9 cellular contexts compared by ENCODE assay signal in the genomic region with DNA sequence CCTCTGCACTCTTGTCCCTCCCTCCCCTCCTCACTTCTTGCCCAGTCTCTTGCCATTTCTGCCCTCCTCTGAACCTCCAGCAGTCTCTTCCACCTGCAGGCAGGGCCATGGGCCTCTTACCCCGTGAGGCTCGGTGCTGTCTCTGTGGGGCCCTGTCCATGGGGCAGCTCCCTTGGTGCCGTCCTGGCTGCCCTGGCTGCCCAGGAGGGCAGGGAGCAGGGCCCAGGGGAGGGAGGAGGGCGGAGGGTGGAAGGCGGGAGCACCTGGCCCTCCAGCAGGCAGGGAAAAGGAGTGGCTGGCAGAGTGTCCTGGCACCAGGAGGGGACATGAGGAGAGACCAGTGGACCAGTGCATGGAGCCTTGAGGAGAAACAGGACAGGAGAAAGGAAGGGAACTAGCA. TPM values are rescaled to one million over a fixed set of nuclear protein-coding genes. Genes with fewer than 3 reads are reported as not detected.
DNase-seq lines count a peak whose midpoint lies in the region; ATAC-seq and TF ChIP-seq lines count a peak whose summit lies in the region.
"Had no signal": no experiment of that assay in that cellular context is flagged by ENCODE, and none has a peak within 500 bp of the region (broad histone marks: within the 10 kb centered on the region; RNA-seq: fewer than 3 reads in every experiment).

A gene (minus strand): TSS at position 198 of the 400 bp plus-strand sequence. CDS start 38 bp downstream, at position 160.

- no peak for ATAC-seq in CD4-positive, CD25-positive, alpha-beta regulatory T cell (ENCODE audit: low read depth in 2 of 2)

- DNase-seq in CD4-positive, CD25-positive, alpha-beta regulatory T cell: no peak
- DNase-seq in NCI-H2196 treated with DMSO at 0.1 percent for 48 hours (lab: John Stamatoyannopoulos, UW; ENCODE audit: unreplicated experiment) (peak; percentile 76), caudate nucleus (lab: John Stamatoyannopoulos, UW) (peak in 1 of 61 donors; percentile 71), ascending aorta (ENCODE audit: low spot score in 2 of 2) (no peak), SW 1271 (lab: John Stamatoyannopoulos, UW) (no peak), hepatocyte (ENCODE audit: low spot score) (no peak), NCI-H1436 treated with DMSO at 0.1 percent for 48 hours (lab: John Stamatoyannopoulos, UW) (no peak)

- no peaks in the 10 kb centered on the region for H3K9me3 ChIP-seq in CD4-positive, CD25-positive, alpha-beta regulatory T cell (ENCODE audit: control insufficient read depth in 2 of 2, low read length in 2 of 2)
- H3K9me3 ChIP-seq in mucosa of rectum (ENCODE audit: control insufficient read depth in 2 of 2, low read length in 2 of 2) (no peaks in the 10 kb centered on the region), ascending aorta (no peaks in the 10 kb centered on the region), hepatocyte (ENCODE audit: low read depth) (no peaks in the 10 kb centered on the region)

- H3K36me3 Mint-ChIP-seq in CD4-positive, CD25-positive, alpha-beta regulatory T cell: no peaks in the 10 kb centered on the region

- H3K79me2 ChIP-seq in hepatocyte: no peaks in the 10 kb centered on the region

- TF ChIP-seq CTCF in ascending aorta (IDR thresholded peaks at IDR 0.05) (no peak), hepatocyte (IDR thresholded peaks at IDR 0.05; ENCODE audit: poor library complexity) (no peak)

- no peaks in the 10 kb centered on the region for H4K20me1 ChIP-seq in hepatocyte (ENCODE audit: insufficient read depth, poor library complexity, severe bottlenecking)

- H2AFZ ChIP-seq in hepatocyte: no peak within 1 kb of the TSS

- H3K9ac ChIP-seq in mucosa of rectum (ENCODE audit: low read depth in 1 of 2, low read length in 2 of 2): peak within 1 kb of the TSS; percentile 84 to 86

- H3K4me1 Mint-ChIP-seq in CD4-positive, CD25-positive, alpha-beta regulatory T cell: peaks cover 16 to 83% (median 41%) of the 10 kb centered on the region in 4 donors

- intact Hi-C loops in ascending aorta (cut with DNase I): no loop called here

- H3K4me3 ChIP-seq in CD4-positive, CD25-positive, alpha-beta regulatory T cell (ENCODE audit: low read depth, low read length): peak within 1 kb of the TSS; percentile 26
- H3K4me3 ChIP-seq in mucosa of rectum (ENCODE audit: low read length in 2 of 2) (peak within 1 kb of the TSS; percentile 75 to 79), ascending aorta (no peak within 1 kb of the TSS), hepatocyte (no peak within 1 kb of the TSS)

- no peaks in the 10 kb centered on the region for H3K27me3 Mint-ChIP-seq in CD4-positive, CD25-positive, alpha-beta regulatory T cell

- peaks cover 88% of the 10 kb centered on the region for H3K4me1 ChIP-seq in CD4-positive, CD25-positive, alpha-beta regulatory T cell (ENCODE audit: control insufficient read depth, insufficient read depth, low read length, poor library complexity, severe bottlenecking)
- H3K4me1 ChIP-seq in mucosa of rectum (ENCODE audit: control insufficient read depth in 2 of 2, insufficient read depth in 2 of 2, low read length in 2 of 2): peaks cover 40 to 53% of the 10 kb centered on the region in 2 donors
- no peaks in the 10 kb centered on the region for H3K4me1 ChIP-seq in ascending aorta
- H3K4me1 ChIP-seq in hepatocyte (ENCODE audit: insufficient read depth): no peaks in the 10 kb centered on the region

- H3K9me2 ChIP-seq in hepatocyte (replicated peaks; ENCODE audit: insufficient read depth): no peaks in the 10 kb centered on the region

- H3K27ac ChIP-seq in CD4-positive, CD25-positive, alpha-beta regulatory T cell (ENCODE audit: insufficient read depth, low read length, poor library complexity, severe bottlenecking): peak within 1 kb of the TSS; percentile 65
- H3K27ac ChIP-seq in caudate nucleus (ENCODE audit: low read depth, low read length) (peak within 1 kb of the TSS; percentile 64), mucosa of rectum (ENCODE audit: low read depth in 2 of 2, low read length in 2 of 2) (peak within 1 kb of the TSS; percentile 89 to 92), ascending aorta (no peak within 1 kb of the TSS), hepatocyte (no peak within 1 kb of the TSS)

- H3K4me2 ChIP-seq in hepatocyte: no peak within 1 kb of the TSS

- no peaks in the 10 kb centered on the region for H3K27me3 ChIP-seq in CD4-positive, CD25-positive, alpha-beta regulatory T cell (ENCODE audit: control insufficient read depth, insufficient read depth, low read length)
- H3K27me3 ChIP-seq in mucosa of rectum (ENCODE audit: control insufficient read depth in 2 of 2, insufficient read depth in 2 of 2, low read length in 2 of 2) (no peaks in the 10 kb centered on the region), ascending aorta (no peaks in the 10 kb centered on the region), hepatocyte (no peaks in the 10 kb centered on the region)

- H3K36me3 ChIP-seq in CD4-positive, CD25-positive, alpha-beta regulatory T cell (ENCODE audit: control insufficient read depth, insufficient read depth, low read length): no peaks in the 10 kb centered on the region
- H3K36me3 ChIP-seq in mucosa of rectum (ENCODE audit: control insufficient read depth in 2 of 2, insufficient read depth in 2 of 2, low read length in 2 of 2) (peaks cover 0 to 2% of the 10 kb centered on the region in 2 donors), ascending aorta (no peaks in the 10 kb centered on the region), hepatocyte (replicated peaks; ENCODE audit: insufficient read depth, low read depth) (no peaks in the 10 kb centered on the region)

- H3K9me3 Mint-ChIP-seq in CD4-positive, CD25-positive, alpha-beta regulatory T cell: no peaks in the 10 kb centered on the region

- WGBS in hepatocyte (ENCODE audit: low lambda C conversion rate, missing lambda C conversion rate): 71% methylated on average over 5 of the region's 5 CpGs

- peak within 1 kb of the TSS; percentile 76 to 94 (median 82) for H3K27ac Mint-ChIP-seq in CD4-positive, CD25-positive, alpha-beta regulatory T cell

- H3K4me3 Mint-ChIP-seq in CD4-positive, CD25-positive, alpha-beta regulatory T cell: peak within 1 kb of the TSS; percentile 74 to 83 (median 79)

RNA-seq across cellular contexts. Expression of the gene that starts here (rescaled TPM):
- total RNA-seq in CD4-positive, CD25-positive, alpha-beta regulatory T cell: 6.2 TPM
- 10 to 100 TPM; 10.6 to 16.7 (median 15.1) TPM for polyA plus RNA-seq in CD4-positive, CD25-positive, alpha-beta regulatory T cell
- not detected for total RNA-seq in ascending aorta
- total RNA-seq in hepatocyte: 1.2 and 1.3 TPM in 2 replicates
- polyA plus RNA-seq in hepatocyte: 0.60 TPM in 1 of 2 replicates, not detected in the other
- total RNA-seq: RPMI7951 had no signal

Comparison
In these comparisons a context has a peak if more than half of its experiments do, and no peak if none do; other contexts are left out.
1. H3K27ac ChIP-seq: peak in CD4-positive, CD25-positive, alpha-beta regulatory T cell (single experiment), caudate nucleus (single experiment) and mucosa of rectum (2 of 2); none in ascending aorta (0 of 2) and hepatocyte (single experiment).
2. H3K4me3 ChIP-seq: peak in CD4-positive, CD25-positive, alpha-beta regulatory T cell (single experiment) and mucosa of rectum (2 of 2); none in ascending aorta (0 of 2) and hepatocyte (single experiment).